Comparison of ENCODE assay signal across 9 cellular contexts in genomic region chr18:45998244-45998643, GRCh38. TPM values are rescaled to one million over a fixed set of nuclear protein-coding genes. Genes with fewer than 3 reads are reported as not detected.
DNase-seq lines count a peak whose midpoint lies in the region; TF ChIP-seq lines count a peak whose summit lies in the region.
"Had no signal": no experiment of that assay in that cellular context is flagged by ENCODE, and none has a peak within 500 bp of the region (broad histone marks: within the 10 kb centered on the region; RNA-seq: fewer than 3 reads in every experiment).

No MANE protein-coding gene starts in this region.

- no peaks in the 10 kb centered on the region for H3K9me3 ChIP-seq in effector memory CD4-positive, alpha-beta T cell (ENCODE audit: control insufficient read depth, low read length)
- H3K9me3 ChIP-seq in thymus (ENCODE audit: control insufficient read depth), result no peaks in the 10 kb centered on the region

- TF ChIP-seq CTCF in VCaP (conservative IDR thresholded peaks at IDR 0.05), result no peak

- H3K4me1 ChIP-seq in effector memory CD4-positive, alpha-beta T cell (ENCODE audit: control insufficient read depth, insufficient read depth, low read length, poor library complexity, severe bottlenecking), result peaks cover 21% of the 10 kb centered on the region
- H3K4me1 ChIP-seq in thymus (ENCODE audit: control insufficient read depth, insufficient read depth, low read length), result peaks cover 7% of the 10 kb centered on the region

- H3K36me3 ChIP-seq in effector memory CD4-positive, alpha-beta T cell (ENCODE audit: control insufficient read depth, insufficient read depth, low read length), result no peaks in the 10 kb centered on the region
- no peaks in the 10 kb centered on the region for H3K36me3 ChIP-seq in thymus (ENCODE audit: control insufficient read depth, insufficient read depth)

- H3K4me3 ChIP-seq in effector memory CD4-positive, alpha-beta T cell (ENCODE audit: insufficient read depth, low read depth, low read length, poor library complexity, severe bottlenecking), result peak overlapping the region; percentile 41
- no peak overlapping the region for H3K4me3 ChIP-seq in thymus (ENCODE audit: low read length)

- H3K27ac ChIP-seq in VCaP (peak overlapping the region; percentile 38), thymus (ENCODE audit: low read depth) (peak overlapping the region; percentile 61)
- peak overlapping the region; percentile 34 for H3K27ac ChIP-seq in effector memory CD4-positive, alpha-beta T cell (ENCODE audit: insufficient read depth, low read length, poor library complexity, severe bottlenecking)

- 25% methylated on average over 3 of the region's 3 CpGs for WGBS in thymus

- no peaks in the 10 kb centered on the region for H3K27me3 ChIP-seq in effector memory CD4-positive, alpha-beta T cell (replicated peaks; ENCODE audit: control insufficient read depth, insufficient read depth, low read length, poor library complexity, severe bottlenecking)
- no peaks in the 10 kb centered on the region for H3K27me3 ChIP-seq in thymus (ENCODE audit: control insufficient read depth, insufficient read depth)

- DNase-seq in activated gamma-delta T cell treated with Interleukin-2 at 50 U/mL for 16 hours (peak; percentile 16), activated gamma-delta T cell (lab: John Stamatoyannopoulos, UW) (no peak), iPS-NIHi11 (ENCODE audit: low spot score) (no peak), NCI-H2227 (lab: John Stamatoyannopoulos, UW; ENCODE audit: unreplicated experiment) (no peak), foreskin melanocyte (no peak)
- DNase-seq in effector memory CD4-positive, alpha-beta T cell, result no peak
- DNase-seq: effector CD8-positive, alpha-beta T cell had no signal

RNA-seq across cellular contexts. Expression of gene EPG5, which starts 31.1 kb away (rescaled TPM):
- 10.7 TPM for polyA plus RNA-seq in thymus
